In the genomic region with DNA sequence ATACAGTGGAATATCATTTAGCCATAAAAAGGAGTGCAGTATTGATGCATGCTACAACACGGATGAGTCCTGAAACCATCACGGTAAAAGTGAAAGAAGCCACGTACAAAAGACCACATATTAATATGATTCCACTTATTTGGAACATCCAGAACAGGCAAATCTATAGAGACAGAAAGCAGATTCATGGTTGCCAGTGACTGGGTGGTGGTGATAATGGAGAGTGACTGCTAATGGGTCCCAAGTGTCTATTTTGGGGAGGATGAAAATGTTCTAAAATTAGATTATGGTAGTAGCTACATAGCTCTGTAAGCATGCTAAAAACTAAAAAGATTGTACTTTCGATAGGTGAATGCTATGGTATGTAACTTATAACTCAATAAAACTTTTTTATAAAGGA, we compare ENCODE assay signal across 18 cellular contexts.
"Had no signal": no experiment of that assay in that cellular context is flagged by ENCODE, and none has a peak within 500 bp of the region (broad histone marks: within the 10 kb centered on the region; RNA-seq: fewer than 3 reads in every experiment).

No MANE protein-coding gene starts in this region.

- H3K36me3 ChIP-seq: left lung, suprapubic skin had no signal

- H3K4me3 ChIP-seq: esophagus squamous epithelium, hepatocyte, left lung, mucosa of descending colon, skin epidermis, suprapubic skin had no signal

- H3K4me1 Mint-ChIP-seq: nephron had no signal

- DNase-seq: activated CD8-positive, alpha-beta memory T cell treated with anti-CD3 and anti-CD28 coated beads for 24 hours; activated gamma-delta T cell; esophagus squamous epithelium; left lung; mucosa of descending colon; occipital lobe; right cardiac atrium; stimulated activated CD4-positive, alpha-beta T cell treated with anti-CD3 and anti-CD28 coated beads, Interleukin-15, amount 100 ng/mL, for 24 hours; stimulated activated CD4-positive, alpha-beta T cell treated with anti-CD3 and anti-CD28 coated beads, Interleukin-4, amount 100 ng/mL, for 1 hour; stimulated activated naive CD4-positive, alpha-beta T cell treated with Interleukin-2 at 50 U/mL for 16 hours; T-helper 9 cell; trophoblast cell had no signal

- H3K9me3 ChIP-seq: esophagus squamous epithelium, left lung, mucosa of descending colon, suprapubic skin had no signal

- H3K27ac ChIP-seq: esophagus squamous epithelium, hepatocyte, left lung, skin epidermis, suprapubic skin had no signal

- H3K4me3 Mint-ChIP-seq: nephron had no signal

- H3K9me3 Mint-ChIP-seq: nephron had no signal

- H3K4me1 ChIP-seq: esophagus squamous epithelium, suprapubic skin had no signal

- ATAC-seq: activated CD4-positive, CD25-positive, alpha-beta regulatory T cell treated with anti-CD3 and anti-CD28 coated beads, Interleukin-2, amount 50 U/mL, for 24 hours; left lung; mucosa of descending colon; right cardiac atrium had no signal

- H3K27me3 ChIP-seq: esophagus squamous epithelium, hepatocyte, left lung, suprapubic skin had no signal

- H3K27ac Mint-ChIP-seq: nephron, progenitor cell of endocrine pancreas had no signal
